In the genomic region with DNA sequence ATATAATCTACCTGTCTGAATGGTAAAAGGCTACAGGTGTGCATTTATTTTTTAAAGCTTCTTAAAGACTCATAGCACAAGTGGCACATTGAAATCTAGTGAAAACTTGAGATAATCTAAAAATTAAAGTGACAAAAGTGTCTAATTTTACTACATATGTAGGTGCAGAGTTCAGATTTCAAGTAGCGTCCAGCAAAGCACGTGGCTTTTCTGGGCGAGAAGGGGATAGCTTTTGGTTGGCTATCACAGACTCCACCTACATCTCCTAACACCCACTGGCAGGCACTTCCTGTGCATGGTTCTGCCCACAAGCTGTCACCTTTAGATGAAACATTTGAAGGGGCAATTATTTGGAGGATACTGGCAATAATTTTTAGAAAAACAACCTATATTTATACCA, we compare ENCODE assay signal across 23 cellular contexts. TPM values are rescaled to one million over a fixed set of nuclear protein-coding genes. Genes with fewer than 3 reads are reported as not detected.
DNase-seq lines count a peak whose midpoint lies in the region; ATAC-seq, FAIRE-seq and TF ChIP-seq lines count a peak whose summit lies in the region.
"Had no signal": no experiment of that assay in that cellular context is flagged by ENCODE, and none has a peak within 500 bp of the region (broad histone marks: within the 10 kb centered on the region; RNA-seq: fewer than 3 reads in every experiment).

No MANE protein-coding gene starts in this region.

- H3K4me3 ChIP-seq in OCI-LY1 (ENCODE audit: low read depth, low read length, poor library complexity, severe bottlenecking): peak overlapping the region; percentile 89
- H3K4me3 ChIP-seq: heart right ventricle, uterus had no signal

- peak overlapping the region; percentile 86 for H3K4me3 Mint-ChIP-seq in activated naive CD8-positive, alpha-beta T cell
- no peak overlapping the region for H3K4me3 Mint-ChIP-seq in activated naive CD8-positive, alpha-beta T cell treated with anti-CD3 and anti-CD28 coated beads for 36 hours
- peak overlapping the region in 4 of 5 donors; percentile 73 to 87 (median 78) for H3K4me3 Mint-ChIP-seq in immature natural killer cell

- H3K4me2 ChIP-seq in OCI-LY1 (ENCODE audit: low read length): no peak overlapping the region; the same call in 1 of the 2 replicates

- H3K9me3 Mint-ChIP-seq in activated naive CD8-positive, alpha-beta T cell (ENCODE audit: low read depth): no peaks in the 10 kb centered on the region
- H3K9me3 Mint-ChIP-seq in activated naive CD8-positive, alpha-beta T cell treated with anti-CD3 and anti-CD28 coated beads for 36 hours: no peaks in the 10 kb centered on the region
- H3K9me3 Mint-ChIP-seq in immature natural killer cell: no peaks in the 10 kb centered on the region
- H3K9me3 Mint-ChIP-seq: activated T-helper 17 cell treated with anti-CD3 and anti-CD28 coated beads, Interleukin-2, amount 50 U/mL, for 72 hours; effector memory CD8-positive, alpha-beta T cell had no signal

- H3K9me2 ChIP-seq in OCI-LY1 (ENCODE audit: low read depth, low read length): no peaks in the 10 kb centered on the region

- no peak for TF ChIP-seq CTCF in OCI-LY1 (IDR thresholded peaks at IDR 0.05; ENCODE audit: low read length)

- H3K9me3 ChIP-seq in OCI-LY1 (ENCODE audit: low read length): no peaks in the 10 kb centered on the region
- H3K9me3 ChIP-seq: heart right ventricle, uterus had no signal

- DNase-seq in activated naive CD8-positive, alpha-beta T cell treated with anti-CD3 and anti-CD28 coated beads for 36 hours: no peak
- DNase-seq in immature natural killer cell (peak; percentile 10 to 23 (median 12)), T-helper 9 cell (no peak), urothelium cell line (ENCODE audit: low spot score) (no peak)
- DNase-seq: activated CD4-positive, alpha-beta T cell treated with anti-CD3 and anti-CD28 coated beads for 4 hours; activated CD8-positive, alpha-beta memory T cell treated with anti-CD3 and anti-CD28 coated beads, Interleukin-2, amount 10 ng/mL, durations not matched to agents 7 days and 5 days; brain microvascular endothelial cell; effector memory CD8-positive, alpha-beta T cell; heart right ventricle; NCI-H1105; NCI-H2081 treated with DMSO at 0.1 percent for 48 hours; NK-92 treated with Interleukin-12 subunit alpha and Interleukin-12 subunit beta, amount 100 ng/mL, for 24 hours; occipital lobe; stimulated activated CD8-positive, alpha-beta memory T cell treated with anti-CD3 and anti-CD28 coated beads, Interleukin-4, amount 100 ng/mL, for 48 hours; uterus had no signal

- no peaks in the 10 kb centered on the region for H4K20me1 ChIP-seq in OCI-LY1 (ENCODE audit: insufficient read depth, low read length)

- peak overlapping the region; percentile 99; the same call in 1 of the 2 replicates for H3K9ac ChIP-seq in OCI-LY1 (ENCODE audit: low read length)

- H3K27me3 ChIP-seq in OCI-LY1 (ENCODE audit: insufficient read depth, low read length): no peaks in the 10 kb centered on the region
- H3K27me3 ChIP-seq: brain microvascular endothelial cell, uterus had no signal

- H2AFZ ChIP-seq in OCI-LY1 (ENCODE audit: low read length): no peak overlapping the region

- peaks cover 42% of the 10 kb centered on the region for H3K79me2 ChIP-seq in OCI-LY1 (ENCODE audit: insufficient read depth, low read length)

- 0 out of 2 replicates have a peak, but pooled peaks cover 4% of the 10 kb centered on the region for H3F3A ChIP-seq in OCI-LY1 (ENCODE audit: insufficient read depth, low read length)

- peaks cover 35% of the 10 kb centered on the region for H3K4me1 Mint-ChIP-seq in activated naive CD8-positive, alpha-beta T cell (ENCODE audit: low read depth)
- peaks cover 30% of the 10 kb centered on the region for H3K4me1 Mint-ChIP-seq in activated naive CD8-positive, alpha-beta T cell treated with anti-CD3 and anti-CD28 coated beads for 36 hours
- H3K4me1 Mint-ChIP-seq in immature natural killer cell: peaks cover 34 to 40% of the 10 kb centered on the region in 2 donors

- H3K27ac ChIP-seq in OCI-LY1 (ENCODE audit: low read depth, low read length, poor library complexity, severe bottlenecking): peak overlapping the region; percentile 91
- H3K27ac ChIP-seq: brain microvascular endothelial cell, C4-2B, heart right ventricle, uterus had no signal

- no peaks in the 10 kb centered on the region for H3K27me3 Mint-ChIP-seq in activated naive CD8-positive, alpha-beta T cell
- H3K27me3 Mint-ChIP-seq in activated naive CD8-positive, alpha-beta T cell treated with anti-CD3 and anti-CD28 coated beads for 36 hours: no peaks in the 10 kb centered on the region
- H3K27me3 Mint-ChIP-seq in immature natural killer cell (ENCODE audit: low read depth in 3 of 3): peaks cover 0 to 2% (median 0%) of the 10 kb centered on the region in 3 donors
- H3K27me3 Mint-ChIP-seq: activated T-helper 17 cell treated with anti-CD3 and anti-CD28 coated beads, Interleukin-2, amount 50 U/mL, for 72 hours had no signal

- no peak for ATAC-seq in GM19328 (IDR thresholded peaks at IDR 0.05; ENCODE audit: unreplicated experiment)
- ATAC-seq: activated CD8-positive, alpha-beta memory T cell treated with anti-CD3 and anti-CD28 coated beads, Interleukin-2, amount 10 ng/mL, durations not matched to agents 7 days and 5 days; activated T-helper 17 cell treated with anti-CD3 and anti-CD28 coated beads, Interleukin-2, amount 50 U/mL, for 72 hours; effector memory CD8-positive, alpha-beta T cell; HCT116; heart right ventricle had no signal

- H3K36me3 ChIP-seq in OCI-LY1 (ENCODE audit: insufficient read depth, low read length): peaks cover 46% of the 10 kb centered on the region
- H3K36me3 ChIP-seq: brain microvascular endothelial cell, uterus had no signal

- FAIRE-seq in urothelium cell line (lab: Jason Lieb, UNC): no peak
- FAIRE-seq: colon, RCC 7860 had no signal

- H3K36me3 Mint-ChIP-seq in activated naive CD8-positive, alpha-beta T cell: no peaks in the 10 kb centered on the region
- H3K36me3 Mint-ChIP-seq in activated naive CD8-positive, alpha-beta T cell treated with anti-CD3 and anti-CD28 coated beads for 36 hours: peaks cover 26% of the 10 kb centered on the region
- H3K36me3 Mint-ChIP-seq in immature natural killer cell: peaks cover 0 to 4% (median 3%) of the 10 kb centered on the region in 3 donors

- H3K27ac Mint-ChIP-seq in activated naive CD8-positive, alpha-beta T cell: no peak overlapping the region
- H3K27ac Mint-ChIP-seq in activated naive CD8-positive, alpha-beta T cell treated with anti-CD3 and anti-CD28 coated beads for 36 hours: no peak overlapping the region
- peak overlapping the region in 2 of 6 donors; percentile 2 to 40 for H3K27ac Mint-ChIP-seq in immature natural killer cell
- H3K27ac Mint-ChIP-seq: activated CD8-positive, alpha-beta memory T cell treated with anti-CD3 and anti-CD28 coated beads, Interleukin-2, amount 10 ng/mL, durations not matched to agents 7 days and 5 days; activated T-helper 17 cell treated with anti-CD3 and anti-CD28 coated beads, Interleukin-2, amount 50 U/mL, for 72 hours; effector memory CD8-positive, alpha-beta T cell had no signal

- peaks cover 53% of the 10 kb centered on the region for H3K4me1 ChIP-seq in OCI-LY1 (ENCODE audit: insufficient read depth, low read length, severe bottlenecking)
- H3K4me1 ChIP-seq: uterus had no signal

RNA-seq across cellular contexts. Expression of gene PITPNM2, which starts 1.9 kb away (rescaled TPM):
- 10 to 100 TPM; 13.1 to 13.2 TPM for total RNA-seq in activated naive CD8-positive, alpha-beta T cell treated with anti-CD3 and anti-CD28 coated beads for 36 hours
- polyA plus RNA-seq in immature natural killer cell: 1 to 10 TPM; 4.7 to 8.6 (median 7.1) TPM

Comparison
In these comparisons a context has a peak if more than half of its experiments do, and no peak if none do; other contexts are left out.
1. DNase-seq: peak in immature natural killer cell (3 of 3); none in activated naive CD8-positive, alpha-beta T cell treated with anti-CD3 and anti-CD28 coated beads for 36 hours (single experiment), T-helper 9 cell (single experiment) and urothelium cell line (single experiment).